ENCODE assay signal across 1 cellular context in genomic region chr19:48321372-48321621, GRCh38.
TF ChIP-seq lines count a peak whose summit lies in the region.

No MANE protein-coding gene starts in this region.

TF ChIP-seq in Ishikawa, 13 proteins besides CTCF, POLR2A, EP300 and RAD21 (continued from another document):
- TF ChIP-seq REST (IDR thresholded peaks at IDR 0.05; ENCODE audit: low read depth) (no peak), TCF12 (IDR thresholded peaks at IDR 0.05; ENCODE audit: low read depth) (no peak), CEBPB (IDR thresholded peaks at IDR 0.05) (no peak), MAX (IDR thresholded peaks at IDR 0.05) (no peak), YY1 (IDR thresholded peaks at IDR 0.05; ENCODE audit: low read depth) (peak; percentile 5; the same call in 1 of the 2 replicates), CREB1 (IDR thresholded peaks at IDR 0.05; ENCODE audit: low read depth) (0 out of 2 replicates have a peak, but pooled peaks have one; percentile 7), USF1 (IDR thresholded peaks at IDR 0.05) (no peak), ZBTB7A (IDR thresholded peaks at IDR 0.05; ENCODE audit: low read depth) (peak; percentile 84)
